In genomic region chr13:74128171-74128767, GRCh38 we compare ENCODE assay signal across 9 cellular contexts. TPM values are rescaled to one million over a fixed set of nuclear protein-coding genes. Genes with fewer than 3 reads are reported as not detected.
DNase-seq lines count a peak whose midpoint lies in the region; ATAC-seq, FAIRE-seq and TF ChIP-seq lines count a peak whose summit lies in the region.
"Had no signal": no experiment of that assay in that cellular context is flagged by ENCODE, and none has a peak within 500 bp of the region (broad histone marks: within the 10 kb centered on the region; RNA-seq: fewer than 3 reads in every experiment).

No MANE protein-coding gene starts in this region.

- no peak overlapping the region for H3K4me3 ChIP-seq in aorta (ENCODE audit: low read length in 2 of 2)
- H3K4me3 ChIP-seq: ovary had no signal

- no peaks in the 10 kb centered on the region for H3K36me3 ChIP-seq in aorta (ENCODE audit: control insufficient read depth in 1 of 2, insufficient read depth in 2 of 2, low read length in 1 of 2)
- H3K36me3 ChIP-seq: ovary had no signal

- H3K27me3 ChIP-seq in aorta (ENCODE audit: control insufficient read depth in 1 of 2, insufficient read depth in 2 of 2, low read length in 1 of 2): no peaks in the 10 kb centered on the region
- H3K27me3 ChIP-seq: ovary had no signal

- no peaks in the 10 kb centered on the region for H3K27me3 Mint-ChIP-seq in activated T-cell treated with anti-CD3 and anti-CD28 coated beads, Interleukin-2, amount 50 U/mL, for 4 hours (ENCODE audit: low read depth)
- H3K27me3 Mint-ChIP-seq in progenitor cell of endocrine pancreas: no peaks in the 10 kb centered on the region

- intact Hi-C loops in head of caudate nucleus (cut with DNase I) (no loop called here), aorta (cut with DNase I) (loop anchor here in 1 of 2 donors (5.0 kb wide), 1 partner anchor 66 kb away; no protein-coding TSS in a partner anchor)

- peaks cover 72% of the 10 kb centered on the region for H3K4me1 Mint-ChIP-seq in activated T-cell treated with anti-CD3 and anti-CD28 coated beads, Interleukin-2, amount 50 U/mL, for 4 hours (ENCODE audit: low read depth)
- peaks cover 19% of the 10 kb centered on the region for H3K4me1 Mint-ChIP-seq in progenitor cell of endocrine pancreas (ENCODE audit: low read depth)

- no peak for TF ChIP-seq CTCF in progenitor cell of endocrine pancreas (IDR thresholded peaks at IDR 0.05; ENCODE audit: unreplicated experiment)

- H3K4me1 ChIP-seq in aorta (ENCODE audit: control insufficient read depth in 1 of 2, insufficient read depth in 2 of 2, low read length in 2 of 2): peaks cover 2 to 5% of the 10 kb centered on the region in 2 donors

- H3K4me3 Mint-ChIP-seq in activated T-cell treated with anti-CD3 and anti-CD28 coated beads, Interleukin-2, amount 50 U/mL, for 4 hours: peak overlapping the region; percentile 45
- no peak overlapping the region for H3K4me3 Mint-ChIP-seq in progenitor cell of endocrine pancreas (ENCODE audit: low read depth)

- peak; percentile 34 for DNase-seq in stimulated activated naive CD4-positive, alpha-beta T cell treated with Interleukin-2 at 50 U/mL for 16 hours (lab: John Stamatoyannopoulos, UW)
- no peak for DNase-seq in stimulated activated naive CD4-positive, alpha-beta T cell (lab: John Stamatoyannopoulos, UW)
- no peak for DNase-seq in activated T-cell treated with anti-CD3 and anti-CD28 coated beads, Interleukin-2, amount 50 U/mL, for 4 hours
- DNase-seq in kidney glomerular epithelial cell (lab: John Stamatoyannopoulos, UW) (peak; percentile 71), urothelium cell line (ENCODE audit: low spot score) (peak; percentile 21), progenitor cell of endocrine pancreas (ENCODE audit: low spot score, unreplicated experiment) (no peak), head of caudate nucleus (no peak), aorta (no peak)
- DNase-seq: ovary had no signal

- no peak overlapping the region for H3K27ac Mint-ChIP-seq in progenitor cell of endocrine pancreas

- H3K36me3 Mint-ChIP-seq in activated T-cell treated with anti-CD3 and anti-CD28 coated beads, Interleukin-2, amount 50 U/mL, for 4 hours (ENCODE audit: insufficient read depth): no peaks in the 10 kb centered on the region
- H3K36me3 Mint-ChIP-seq in progenitor cell of endocrine pancreas (ENCODE audit: insufficient read depth): no peaks in the 10 kb centered on the region

- no peaks in the 10 kb centered on the region for H3K9me3 Mint-ChIP-seq in activated T-cell treated with anti-CD3 and anti-CD28 coated beads, Interleukin-2, amount 50 U/mL, for 4 hours
- H3K9me3 Mint-ChIP-seq in progenitor cell of endocrine pancreas (ENCODE audit: low read depth): no peaks in the 10 kb centered on the region

- peak overlapping the region in 1 of 2 donors; percentile 67 for H3K27ac ChIP-seq in aorta (ENCODE audit: low read depth in 1 of 2, low read length in 2 of 2)
- H3K27ac ChIP-seq: ovary had no signal

- no peak for FAIRE-seq in urothelium cell line (lab: Jason Lieb, UNC)

- H3K9me3 ChIP-seq in aorta (ENCODE audit: control insufficient read depth, low read length): no peaks in the 10 kb centered on the region
- H3K9me3 ChIP-seq: ovary had no signal

- ATAC-seq in activated T-cell treated with anti-CD3 and anti-CD28 coated beads, Interleukin-2, amount 50 U/mL, for 4 hours: peak; percentile 32 to 39
- no peak for ATAC-seq in aorta (ENCODE audit: low FRiP score)

- WGBS in aorta, 2 donors: 28% methylated on average over 6 of the region's 6 CpGs

RNA-seq across cellular contexts. Expression of gene KLF12, which starts 5.9 kb away (rescaled TPM):
- 10 to 100 TPM in 2 of 3 donors, 1 to 10 TPM in 1; 7.4 to 12.3 (median 10.5) TPM for total RNA-seq in activated T-cell treated with anti-CD3 and anti-CD28 coated beads, Interleukin-2, amount 50 U/mL, for 4 hours
- 25.2 and 25.4 TPM in 2 replicates for total RNA-seq in progenitor cell of endocrine pancreas
- 10 to 100 TPM; 29.5 to 30.9 TPM for total RNA-seq in aorta
- polyA plus RNA-seq in aorta: 1 to 10 TPM; 2.5 to 4.2 TPM

Comparison
In these comparisons a context has a peak if more than half of its experiments do, and no peak if none do; other contexts are left out.
1. DNase-seq: peak in stimulated activated naive CD4-positive, alpha-beta T cell treated with Interleukin-2 at 50 U/mL for 16 hours (single experiment), kidney glomerular epithelial cell (single experiment) and urothelium cell line (single experiment); none in stimulated activated naive CD4-positive, alpha-beta T cell (0 of 6), activated T-cell treated with anti-CD3 and anti-CD28 coated beads, Interleukin-2, amount 50 U/mL, for 4 hours (single experiment), progenitor cell of endocrine pancreas (single experiment), head of caudate nucleus (0 of 42) and aorta (0 of 2).